Comparison of ENCODE assay signal across 40 cellular contexts in genomic region chr16:19361587-19361986, GRCh38. TPM values are rescaled to one million over a fixed set of nuclear protein-coding genes. Genes with fewer than 3 reads are reported as not detected.
"Had no signal": no experiment of that assay in that cellular context is flagged by ENCODE, and none has a peak within 500 bp of the region (broad histone marks: within the 10 kb centered on the region; RNA-seq: fewer than 3 reads in every experiment).

No MANE protein-coding gene starts in this region.

- FAIRE-seq: astrocyte, bronchial epithelial cell, TTC549 had no signal

- H3K4me1 Mint-ChIP-seq: activated CD4-positive, alpha-beta memory T cell treated with anti-CD3 and anti-CD28 coated beads, Interleukin-2, amount 10 ng/mL, durations not matched to agents 7 days and 5 days; activated CD4-positive, alpha-beta T cell treated with anti-CD3 and anti-CD28 coated beads for 36 hours; activated CD4-positive, alpha-beta T cell treated with anti-CD3 and anti-CD28 coated beads, Interleukin-2, amount 10 ng/mL, durations not matched to agents 7 days and 5 days; activated CD8-positive, alpha-beta memory T cell treated with anti-CD3 and anti-CD28 coated beads, Interleukin-2, amount 10 ng/mL, durations not matched to agents 7 days and 5 days; activated naive CD4-positive, alpha-beta T cell treated with anti-CD3 and anti-CD28 coated beads, Interleukin-2, amount 10 ng/mL, durations not matched to agents 7 days and 5 days; activated naive CD4-positive, alpha-beta T cell treated with anti-CD3 and anti-CD28 coated beads, Interleukin-2, amount 50 U/mL, for 24 hours; activated naive CD8-positive, alpha-beta T cell treated with anti-CD3 and anti-CD28 coated beads, Interleukin-2, amount 10 ng/mL, durations not matched to agents 7 days and 5 days; activated naive CD8-positive, alpha-beta T cell treated with anti-CD3 and anti-CD28 coated beads, Interleukin-2, amount 50 U/mL, for 24 hours; brain; central memory CD8-positive, alpha-beta T cell; WTC11 had no signal

- H3K27ac ChIP-seq: cardiac muscle cell, WERI-Rb-1 had no signal

- H3K36me3 ChIP-seq: cardiac muscle cell, WERI-Rb-1 had no signal

- H3K27me3 ChIP-seq: cardiac muscle cell had no signal

- H3K27me3 Mint-ChIP-seq: activated CD4-positive, alpha-beta memory T cell treated with anti-CD3 and anti-CD28 coated beads, Interleukin-2, amount 10 ng/mL, durations not matched to agents 7 days and 5 days; activated CD4-positive, alpha-beta T cell treated with anti-CD3 and anti-CD28 coated beads, Interleukin-2, amount 10 ng/mL, durations not matched to agents 7 days and 5 days; activated naive CD4-positive, alpha-beta T cell treated with anti-CD3 and anti-CD28 coated beads, Interleukin-2, amount 10 ng/mL, durations not matched to agents 7 days and 5 days; activated naive CD4-positive, alpha-beta T cell treated with anti-CD3 and anti-CD28 coated beads, Interleukin-2, amount 50 U/mL, for 24 hours; brain; central memory CD8-positive, alpha-beta T cell had no signal

- H3K9me3 Mint-ChIP-seq: activated CD4-positive, alpha-beta memory T cell treated with anti-CD3 and anti-CD28 coated beads, Interleukin-2, amount 10 ng/mL, durations not matched to agents 7 days and 5 days; activated naive CD4-positive, alpha-beta T cell treated with anti-CD3 and anti-CD28 coated beads, Interleukin-2, amount 50 U/mL, for 24 hours; activated naive CD8-positive, alpha-beta T cell treated with anti-CD3 and anti-CD28 coated beads, Interleukin-2, amount 10 ng/mL, durations not matched to agents 7 days and 5 days; activated T-helper 2 cell treated with anti-CD3 and anti-CD28 coated beads, Interferon-gamma antibody, Interleukin-2, Interleukin-4, amounts not matched to agents 10 μg/mL and 5 μg/mL and 100 μg/mL, durations not matched to agents 14 hours and 24 hours and 36 hours; central memory CD8-positive, alpha-beta T cell had no signal

- H3K4me3 ChIP-seq: cardiac muscle cell had no signal

- ATAC-seq: activated CD4-positive, alpha-beta T cell treated with anti-CD3 and anti-CD28 coated beads for 36 hours; activated CD4-positive, CD25-positive, alpha-beta regulatory T cell treated with anti-CD3 and anti-CD28 coated beads, Interleukin-2, amount 50 U/mL, for 24 hours; activated CD8-positive, alpha-beta memory T cell treated with anti-CD3 and anti-CD28 coated beads, Interleukin-2, amount 10 ng/mL, durations not matched to agents 7 days and 5 days; activated CD8-positive, alpha-beta T cell treated with anti-CD3 and anti-CD28 coated beads, Interleukin-2, amount 10 ng/mL, durations not matched to agents 7 days and 5 days; activated naive CD8-positive, alpha-beta T cell treated with anti-CD3 and anti-CD28 coated beads, Interleukin-2, amount 50 U/mL, for 24 hours; WTC11 had no signal

- H3K4me3 Mint-ChIP-seq: activated CD4-positive, alpha-beta memory T cell treated with anti-CD3 and anti-CD28 coated beads, Interleukin-2, amount 10 ng/mL, durations not matched to agents 7 days and 5 days; activated CD4-positive, alpha-beta T cell treated with anti-CD3 and anti-CD28 coated beads for 36 hours; activated CD4-positive, alpha-beta T cell treated with anti-CD3 and anti-CD28 coated beads, Interleukin-2, amount 10 ng/mL, durations not matched to agents 7 days and 5 days; activated CD8-positive, alpha-beta memory T cell treated with anti-CD3 and anti-CD28 coated beads, Interleukin-2, amount 10 ng/mL, durations not matched to agents 7 days and 5 days; activated CD8-positive, alpha-beta T cell treated with anti-CD3 and anti-CD28 coated beads, Interleukin-2, amount 10 ng/mL, durations not matched to agents 7 days and 5 days; activated naive CD4-positive, alpha-beta T cell treated with anti-CD3 and anti-CD28 coated beads, Interleukin-2, amount 10 ng/mL, durations not matched to agents 7 days and 5 days; activated naive CD4-positive, alpha-beta T cell treated with anti-CD3 and anti-CD28 coated beads, Interleukin-2, amount 50 U/mL, for 24 hours; activated naive CD8-positive, alpha-beta T cell; activated naive CD8-positive, alpha-beta T cell treated with anti-CD3 and anti-CD28 coated beads, Interleukin-2, amount 10 ng/mL, durations not matched to agents 7 days and 5 days; activated naive CD8-positive, alpha-beta T cell treated with anti-CD3 and anti-CD28 coated beads, Interleukin-2, amount 50 U/mL, for 24 hours; activated T-cell treated with anti-CD3 and anti-CD28 coated beads, Interleukin-2, amount 50 U/mL, for 24 hours; brain; central memory CD8-positive, alpha-beta T cell; T-helper 1 cell treated with Interleukin-12 subunit alpha and Interleukin-12 subunit beta and Interleukin-4 antibody, amounts not matched to agents 30 μg/mL and 1 μg/mL, for 36 hours; T-helper 2 cell treated with Interferon-gamma antibody and Interleukin-4, amounts not matched to agents 5 μg/mL and 100 μg/mL, for 36 hours; WTC11 had no signal

- H3K36me3 Mint-ChIP-seq: activated CD8-positive, alpha-beta memory T cell treated with anti-CD3 and anti-CD28 coated beads, Interleukin-2, amount 10 ng/mL, durations not matched to agents 7 days and 5 days; activated naive CD4-positive, alpha-beta T cell treated with anti-CD3 and anti-CD28 coated beads, Interleukin-2, amount 10 ng/mL, durations not matched to agents 7 days and 5 days; activated naive CD4-positive, alpha-beta T cell treated with anti-CD3 and anti-CD28 coated beads, Interleukin-2, amount 50 U/mL, for 24 hours; activated naive CD8-positive, alpha-beta T cell treated with anti-CD3 and anti-CD28 coated beads, Interleukin-2, amount 10 ng/mL, durations not matched to agents 7 days and 5 days; brain; WTC11 had no signal

- H3K27ac Mint-ChIP-seq: activated CD4-positive, alpha-beta memory T cell treated with anti-CD3 and anti-CD28 coated beads, Interleukin-2, amount 10 ng/mL, durations not matched to agents 7 days and 5 days; activated CD4-positive, alpha-beta T cell treated with anti-CD3 and anti-CD28 coated beads for 36 hours; activated CD4-positive, alpha-beta T cell treated with anti-CD3 and anti-CD28 coated beads, Interleukin-2, amount 10 ng/mL, durations not matched to agents 7 days and 5 days; activated CD8-positive, alpha-beta memory T cell treated with anti-CD3 and anti-CD28 coated beads, Interleukin-2, amount 10 ng/mL, durations not matched to agents 7 days and 5 days; activated CD8-positive, alpha-beta T cell treated with anti-CD3 and anti-CD28 coated beads, Interleukin-2, amount 10 ng/mL, durations not matched to agents 7 days and 5 days; activated naive CD4-positive, alpha-beta T cell treated with anti-CD3 and anti-CD28 coated beads, Interleukin-2, amount 10 ng/mL, durations not matched to agents 7 days and 5 days; activated naive CD4-positive, alpha-beta T cell treated with anti-CD3 and anti-CD28 coated beads, Interleukin-2, amount 50 U/mL, for 24 hours; activated naive CD8-positive, alpha-beta T cell; activated naive CD8-positive, alpha-beta T cell treated with anti-CD3 and anti-CD28 coated beads, Interleukin-2, amount 10 ng/mL, durations not matched to agents 7 days and 5 days; activated naive CD8-positive, alpha-beta T cell treated with anti-CD3 and anti-CD28 coated beads, Interleukin-2, amount 50 U/mL, for 24 hours; activated T-cell treated with anti-CD3 and anti-CD28 coated beads, Interleukin-2, amount 50 U/mL, for 24 hours; activated T-helper 2 cell treated with anti-CD3 and anti-CD28 coated beads, Interferon-gamma antibody, Interleukin-2, Interleukin-4, amounts not matched to agents 10 μg/mL and 5 μg/mL and 100 μg/mL, durations not matched to agents 14 hours and 24 hours and 36 hours; brain; T-helper 1 cell treated with Interleukin-12 subunit alpha and Interleukin-12 subunit beta and Interleukin-4 antibody, amounts not matched to agents 30 μg/mL and 1 μg/mL, for 36 hours; T-helper 2 cell treated with Interferon-gamma antibody and Interleukin-4, amounts not matched to agents 5 μg/mL and 100 μg/mL, for 36 hours; WTC11 had no signal

- DNase-seq: activated CD4-positive, alpha-beta memory T cell treated with anti-CD3 and anti-CD28 coated beads, Interleukin-2, amount 10 ng/mL, durations not matched to agents 7 days and 5 days; activated CD4-positive, alpha-beta T cell treated with anti-CD3 and anti-CD28 coated beads for 1 hour; activated CD4-positive, alpha-beta T cell treated with anti-CD3 and anti-CD28 coated beads for 36 hours; activated CD4-positive, alpha-beta T cell treated with anti-CD3 and anti-CD28 coated beads for 48 hours; activated CD4-positive, alpha-beta T cell treated with anti-CD3 and anti-CD28 coated beads, Interleukin-2, amount 10 ng/mL, durations not matched to agents 7 days and 5 days; activated CD4-positive, alpha-beta T cell treated with anti-CD3 and anti-CD28 coated beads, Interleukin-2, amount 50 U/mL, for 48 hours; activated CD4-positive, CD25-positive, alpha-beta regulatory T cell; activated CD8-positive, alpha-beta memory T cell treated with anti-CD3 and anti-CD28 coated beads for 24 hours; activated CD8-positive, alpha-beta memory T cell treated with anti-CD3 and anti-CD28 coated beads, Interleukin-2, amount 10 ng/mL, durations not matched to agents 7 days and 5 days; activated CD8-positive, alpha-beta memory T cell treated with anti-CD3 and anti-CD28 coated beads, Interleukin-2, amount 50 U/mL, for 48 hours; activated CD8-positive, alpha-beta T cell treated with anti-CD3 and anti-CD28 coated beads, Interleukin-2, amount 10 ng/mL, durations not matched to agents 7 days and 5 days; activated effector memory CD4-positive, alpha-beta T cell treated with Interleukin-2 at 50 U/mL for 16 hours; activated gamma-delta T cell; activated naive CD4-positive, alpha-beta T cell treated with anti-CD3 and anti-CD28 coated beads, Interleukin-2, amount 10 ng/mL, durations not matched to agents 7 days and 5 days; activated naive CD4-positive, alpha-beta T cell treated with Interleukin-2 at 50 U/mL for 16 hours; activated naive CD8-positive, alpha-beta T cell treated with anti-CD3 and anti-CD28 coated beads, Interleukin-2, amount 10 ng/mL, durations not matched to agents 7 days and 5 days; activated naive CD8-positive, alpha-beta T cell treated with anti-CD3 and anti-CD28 coated beads, Interleukin-2, amount 50 U/mL, for 24 hours; activated T-cell treated with anti-CD3 and anti-CD28 coated beads, Interleukin-2, amount 50 U/mL, for 24 hours; activated T-cell treated with anti-CD3 and anti-CD28 coated beads, Interleukin-2, amount 50 U/mL, for 48 hours; aorta; caudate nucleus; cerebellar nuclear complex; SW 1271; T-helper 1 cell; T-helper 2 cell; T-helper 9 cell; WERI-Rb-1 had no signal

RNA-seq across cellular contexts. Expression of gene TMC5, which starts 56.1 kb away (rescaled TPM):
- total RNA-seq: activated CD4-positive, alpha-beta T cell treated with anti-CD3 and anti-CD28 coated beads for 36 hours; activated CD4-positive, alpha-beta T cell treated with anti-CD3 and anti-CD28 coated beads, Interleukin-2, amount 10 ng/mL, durations not matched to agents 7 days and 5 days; activated CD8-positive, alpha-beta T cell treated with anti-CD3 and anti-CD28 coated beads, Interleukin-2, amount 10 ng/mL, durations not matched to agents 7 days and 5 days; activated naive CD8-positive, alpha-beta T cell treated with anti-CD3 and anti-CD28 coated beads, Interleukin-2, amount 10 ng/mL, durations not matched to agents 7 days and 5 days; activated T-helper 2 cell treated with anti-CD3 and anti-CD28 coated beads, Interferon-gamma antibody, Interleukin-2, Interleukin-4, amounts not matched to agents 10 μg/mL and 5 μg/mL and 100 μg/mL, durations not matched to agents 14 hours and 24 hours and 36 hours had no signal
